Comparison of ENCODE assay signal across 2 cellular contexts in the genomic region with DNA sequence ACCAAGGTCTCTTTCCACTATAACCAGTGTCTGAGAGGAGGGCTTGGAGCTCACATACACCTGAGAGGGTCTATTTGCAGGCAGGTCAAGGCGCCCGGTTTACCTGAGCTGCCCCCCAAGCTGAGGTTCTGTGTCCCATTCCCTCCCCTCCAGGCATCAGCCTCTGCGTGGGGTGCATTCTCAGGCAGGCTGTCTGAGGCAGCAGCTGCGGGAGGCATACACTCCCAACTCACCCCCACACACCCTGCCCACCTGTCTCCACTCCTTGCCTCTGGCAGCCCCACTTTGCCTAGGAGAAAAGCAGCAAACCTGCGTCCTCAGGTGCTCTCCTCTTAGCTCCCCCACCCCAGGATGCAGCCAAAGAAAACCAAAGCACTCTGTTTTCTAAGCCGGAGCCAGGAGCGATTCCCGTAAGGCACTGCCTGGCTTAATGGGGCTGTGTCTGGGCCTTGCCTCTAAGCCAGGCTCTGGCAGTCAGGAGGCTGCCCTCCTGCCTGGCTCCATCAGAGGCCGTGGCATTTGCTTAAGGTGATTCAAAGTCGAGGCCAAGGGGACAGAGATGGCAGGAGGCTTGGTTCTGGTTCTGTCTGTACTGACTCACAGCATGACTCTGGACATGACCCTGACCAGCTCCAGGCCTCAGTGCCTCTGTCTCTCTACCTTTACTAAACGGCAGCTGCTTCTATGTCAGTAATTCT.
A peak's percentile ranks its signal among the peaks of the same experiment; 100 is the strongest.
TF ChIP-seq lines count a peak whose summit lies in the region.

No MANE protein-coding gene starts in this region.

TF ChIP-seq in A549, 52 proteins besides CTCF, POLR2A, EP300 and RAD21 (continued from another document):
- TF ChIP-seq, protein P1, sequence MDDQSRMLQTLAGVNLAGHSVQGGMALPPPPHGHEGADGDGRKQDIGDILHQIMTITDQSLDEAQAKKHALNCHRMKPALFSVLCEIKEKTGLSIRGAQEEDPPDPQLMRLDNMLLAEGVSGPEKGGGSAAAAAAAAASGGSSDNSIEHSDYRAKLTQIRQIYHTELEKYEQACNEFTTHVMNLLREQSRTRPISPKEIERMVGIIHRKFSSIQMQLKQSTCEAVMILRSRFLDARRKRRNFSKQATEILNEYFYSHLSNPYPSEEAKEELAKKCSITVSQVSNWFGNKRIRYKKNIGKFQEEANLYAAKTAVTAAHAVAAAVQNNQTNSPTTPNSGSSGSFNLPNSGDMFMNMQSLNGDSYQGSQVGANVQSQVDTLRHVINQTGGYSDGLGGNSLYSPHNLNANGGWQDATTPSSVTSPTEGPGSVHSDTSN (IDR thresholded peaks at IDR 0.05) = no peak

TF ChIP-seq in HepG2, 621 proteins besides CTCF, POLR2A, EP300 and RAD21 (continued from another document):
- TF ChIP-seq, protein P2, sequence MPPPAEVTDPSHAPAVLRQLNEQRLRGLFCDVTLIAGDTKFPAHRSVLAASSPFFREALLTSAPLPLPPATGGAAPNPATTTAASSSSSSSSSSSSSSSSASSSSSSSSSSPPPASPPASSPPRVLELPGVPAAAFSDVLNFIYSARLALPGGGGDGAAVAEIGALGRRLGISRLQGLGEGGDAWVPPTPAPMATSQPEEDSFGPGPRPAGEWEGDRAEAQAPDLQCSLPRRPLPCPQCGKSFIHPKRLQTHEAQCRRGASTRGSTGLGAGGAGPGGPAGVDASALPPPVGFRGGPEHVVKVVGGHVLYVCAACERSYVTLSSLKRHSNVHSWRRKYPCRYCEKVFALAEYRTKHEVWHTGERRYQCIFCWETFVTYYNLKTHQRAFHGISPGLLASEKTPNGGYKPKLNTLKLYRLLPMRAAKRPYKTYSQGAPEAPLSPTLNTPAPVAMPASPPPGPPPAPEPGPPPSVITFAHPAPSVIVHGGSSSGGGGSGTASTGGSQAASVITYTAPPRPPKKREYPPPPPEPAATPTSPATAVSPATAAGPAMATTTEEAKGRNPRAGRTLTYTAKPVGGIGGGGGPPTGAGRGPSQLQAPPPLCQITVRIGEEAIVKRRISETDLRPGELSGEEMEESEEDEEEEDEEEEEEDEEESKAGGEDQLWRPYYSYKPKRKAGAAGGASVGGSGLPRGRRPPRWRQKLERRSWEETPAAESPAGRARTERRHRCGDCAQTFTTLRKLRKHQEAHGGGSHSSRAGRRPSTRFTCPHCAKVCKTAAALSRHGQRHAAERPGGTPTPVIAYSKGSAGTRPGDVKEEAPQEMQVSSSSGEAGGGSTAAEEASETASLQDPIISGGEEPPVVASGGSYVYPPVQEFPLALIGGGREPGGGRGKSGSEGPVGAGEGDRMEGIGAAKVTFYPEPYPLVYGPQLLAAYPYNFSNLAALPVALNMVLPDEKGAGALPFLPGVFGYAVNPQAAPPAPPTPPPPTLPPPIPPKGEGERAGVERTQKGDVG (CRISPR knock-in tag; IDR thresholded peaks at IDR 0.05; ENCODE audit: borderline replicate concordance) = peak; percentile 67; the same call in 1 of the 2 replicates
- TF ChIP-seq ZNF672 (CRISPR knock-in tag; IDR thresholded peaks at IDR 0.05) (no peak), ERF (CRISPR knock-in tag; IDR thresholded peaks at IDR 0.05) (no peak), SRY (CRISPR knock-in tag; IDR thresholded peaks at IDR 0.05) (peak; percentile 59; the same call in 1 of the 2 replicates), MYNN (CRISPR knock-in tag; IDR thresholded peaks at IDR 0.05; ENCODE audit: low read depth) (no peak), POLR2G (IDR thresholded peaks at IDR 0.05; ENCODE audit: low read depth, low read length) (0 out of 2 replicates have a peak, but pooled peaks have one; percentile 33), NCOA1 (CRISPR knock-in tag; IDR thresholded peaks at IDR 0.05) (no peak), FIP1L1 (IDR thresholded peaks at IDR 0.05; ENCODE audit: borderline replicate concordance, insufficient read depth, low read depth, low read length) (no peak), ZNF781 (CRISPR knock-in tag; IDR thresholded peaks at IDR 0.05; ENCODE audit: borderline replicate concordance, not compliant biosample characterization) (peak; percentile 31), ZNF891 (CRISPR knock-in tag; IDR thresholded peaks at IDR 0.05) (0 out of 2 replicates have a peak, but pooled peaks have one; percentile 53), ZC3H4 (CRISPR knock-in tag; IDR thresholded peaks at IDR 0.05; ENCODE audit: borderline replicate concordance) (0 out of 2 replicates have a peak, but pooled peaks have one; percentile 25), ZNF619 (CRISPR knock-in tag; IDR thresholded peaks at IDR 0.05) (0 out of 2 replicates have a peak, but pooled peaks have one; percentile 72), ZNF768 (CRISPR knock-in tag; IDR thresholded peaks at IDR 0.05) (peak; percentile 17; the same call in 1 of the 2 replicates), ZNF546 (CRISPR knock-in tag; conservative IDR thresholded peaks at IDR 0.05) (no peak), RARA (CRISPR knock-in tag; IDR thresholded peaks at IDR 0.05) (0 out of 2 replicates have a peak, but pooled peaks have one; percentile 9), SRF (IDR thresholded peaks at IDR 0.05; ENCODE audit: low read depth, low read length) (no peak), ZNF75D (CRISPR knock-in tag; IDR thresholded peaks at IDR 0.05; ENCODE audit: borderline replicate concordance) (no peak), ZNF251 (CRISPR knock-in tag; IDR thresholded peaks at IDR 0.05) (no peak)
- TF ChIP-seq, protein P3, sequence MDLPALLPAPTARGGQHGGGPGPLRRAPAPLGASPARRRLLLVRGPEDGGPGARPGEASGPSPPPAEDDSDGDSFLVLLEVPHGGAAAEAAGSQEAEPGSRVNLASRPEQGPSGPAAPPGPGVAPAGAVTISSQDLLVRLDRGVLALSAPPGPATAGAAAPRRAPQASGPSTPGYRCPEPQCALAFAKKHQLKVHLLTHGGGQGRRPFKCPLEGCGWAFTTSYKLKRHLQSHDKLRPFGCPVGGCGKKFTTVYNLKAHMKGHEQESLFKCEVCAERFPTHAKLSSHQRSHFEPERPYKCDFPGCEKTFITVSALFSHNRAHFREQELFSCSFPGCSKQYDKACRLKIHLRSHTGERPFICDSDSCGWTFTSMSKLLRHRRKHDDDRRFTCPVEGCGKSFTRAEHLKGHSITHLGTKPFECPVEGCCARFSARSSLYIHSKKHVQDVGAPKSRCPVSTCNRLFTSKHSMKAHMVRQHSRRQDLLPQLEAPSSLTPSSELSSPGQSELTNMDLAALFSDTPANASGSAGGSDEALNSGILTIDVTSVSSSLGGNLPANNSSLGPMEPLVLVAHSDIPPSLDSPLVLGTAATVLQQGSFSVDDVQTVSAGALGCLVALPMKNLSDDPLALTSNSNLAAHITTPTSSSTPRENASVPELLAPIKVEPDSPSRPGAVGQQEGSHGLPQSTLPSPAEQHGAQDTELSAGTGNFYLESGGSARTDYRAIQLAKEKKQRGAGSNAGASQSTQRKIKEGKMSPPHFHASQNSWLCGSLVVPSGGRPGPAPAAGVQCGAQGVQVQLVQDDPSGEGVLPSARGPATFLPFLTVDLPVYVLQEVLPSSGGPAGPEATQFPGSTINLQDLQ (CRISPR knock-in tag; IDR thresholded peaks at IDR 0.05) = no peak
- TF ChIP-seq, protein P4, sequence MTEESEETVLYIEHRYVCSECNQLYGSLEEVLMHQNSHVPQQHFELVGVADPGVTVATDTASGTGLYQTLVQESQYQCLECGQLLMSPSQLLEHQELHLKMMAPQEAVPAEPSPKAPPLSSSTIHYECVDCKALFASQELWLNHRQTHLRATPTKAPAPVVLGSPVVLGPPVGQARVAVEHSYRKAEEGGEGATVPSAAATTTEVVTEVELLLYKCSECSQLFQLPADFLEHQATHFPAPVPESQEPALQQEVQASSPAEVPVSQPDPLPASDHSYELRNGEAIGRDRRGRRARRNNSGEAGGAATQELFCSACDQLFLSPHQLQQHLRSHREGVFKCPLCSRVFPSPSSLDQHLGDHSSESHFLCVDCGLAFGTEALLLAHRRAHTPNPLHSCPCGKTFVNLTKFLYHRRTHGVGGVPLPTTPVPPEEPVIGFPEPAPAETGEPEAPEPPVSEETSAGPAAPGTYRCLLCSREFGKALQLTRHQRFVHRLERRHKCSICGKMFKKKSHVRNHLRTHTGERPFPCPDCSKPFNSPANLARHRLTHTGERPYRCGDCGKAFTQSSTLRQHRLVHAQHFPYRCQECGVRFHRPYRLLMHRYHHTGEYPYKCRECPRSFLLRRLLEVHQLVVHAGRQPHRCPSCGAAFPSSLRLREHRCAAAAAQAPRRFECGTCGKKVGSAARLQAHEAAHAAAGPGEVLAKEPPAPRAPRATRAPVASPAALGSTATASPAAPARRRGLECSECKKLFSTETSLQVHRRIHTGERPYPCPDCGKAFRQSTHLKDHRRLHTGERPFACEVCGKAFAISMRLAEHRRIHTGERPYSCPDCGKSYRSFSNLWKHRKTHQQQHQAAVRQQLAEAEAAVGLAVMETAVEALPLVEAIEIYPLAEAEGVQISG (CRISPR knock-in tag; IDR thresholded peaks at IDR 0.05) = no peak
- TF ChIP-seq, protein P5, sequence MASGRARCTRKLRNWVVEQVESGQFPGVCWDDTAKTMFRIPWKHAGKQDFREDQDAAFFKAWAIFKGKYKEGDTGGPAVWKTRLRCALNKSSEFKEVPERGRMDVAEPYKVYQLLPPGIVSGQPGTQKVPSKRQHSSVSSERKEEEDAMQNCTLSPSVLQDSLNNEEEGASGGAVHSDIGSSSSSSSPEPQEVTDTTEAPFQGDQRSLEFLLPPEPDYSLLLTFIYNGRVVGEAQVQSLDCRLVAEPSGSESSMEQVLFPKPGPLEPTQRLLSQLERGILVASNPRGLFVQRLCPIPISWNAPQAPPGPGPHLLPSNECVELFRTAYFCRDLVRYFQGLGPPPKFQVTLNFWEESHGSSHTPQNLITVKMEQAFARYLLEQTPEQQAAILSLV (CRISPR knock-in tag; IDR thresholded peaks at IDR 0.05; ENCODE audit: borderline replicate concordance) = peak; percentile 67; the same call in 1 of the 2 replicates
- TF ChIP-seq, protein P6, sequence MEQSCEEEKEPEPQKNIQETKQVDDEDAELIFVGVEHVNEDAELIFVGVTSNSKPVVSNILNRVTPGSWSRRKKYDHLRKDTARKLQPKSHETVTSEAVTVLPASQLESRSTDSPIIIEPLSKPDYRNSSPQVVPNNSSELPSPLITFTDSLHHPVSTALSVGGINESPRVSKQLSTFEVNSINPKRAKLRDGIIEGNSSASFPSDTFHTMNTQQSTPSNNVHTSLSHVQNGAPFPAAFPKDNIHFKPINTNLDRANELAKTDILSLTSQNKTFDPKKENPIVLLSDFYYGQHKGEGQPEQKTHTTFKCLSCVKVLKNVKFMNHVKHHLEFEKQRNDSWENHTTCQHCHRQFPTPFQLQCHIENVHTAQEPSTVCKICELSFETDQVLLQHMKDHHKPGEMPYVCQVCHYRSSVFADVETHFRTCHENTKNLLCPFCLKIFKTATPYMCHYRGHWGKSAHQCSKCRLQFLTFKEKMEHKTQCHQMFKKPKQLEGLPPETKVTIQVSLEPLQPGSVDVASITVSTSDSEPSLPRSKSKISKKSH (CRISPR knock-in tag; IDR thresholded peaks at IDR 0.05; ENCODE audit: borderline replicate concordance) = 0 out of 2 replicates have a peak, but pooled peaks have one; percentile 29
- TF ChIP-seq, protein P7, sequence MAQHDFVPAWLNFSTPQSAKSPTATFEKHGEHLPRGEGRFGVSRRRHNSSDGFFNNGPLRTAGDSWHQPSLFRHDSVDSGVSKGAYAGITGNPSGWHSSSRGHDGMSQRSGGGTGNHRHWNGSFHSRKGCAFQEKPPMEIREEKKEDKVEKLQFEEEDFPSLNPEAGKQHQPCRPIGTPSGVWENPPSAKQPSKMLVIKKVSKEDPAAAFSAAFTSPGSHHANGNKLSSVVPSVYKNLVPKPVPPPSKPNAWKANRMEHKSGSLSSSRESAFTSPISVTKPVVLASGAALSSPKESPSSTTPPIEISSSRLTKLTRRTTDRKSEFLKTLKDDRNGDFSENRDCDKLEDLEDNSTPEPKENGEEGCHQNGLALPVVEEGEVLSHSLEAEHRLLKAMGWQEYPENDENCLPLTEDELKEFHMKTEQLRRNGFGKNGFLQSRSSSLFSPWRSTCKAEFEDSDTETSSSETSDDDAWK (CRISPR knock-in tag; IDR thresholded peaks at IDR 0.05) = no peak
- TF ChIP-seq, protein P8, sequence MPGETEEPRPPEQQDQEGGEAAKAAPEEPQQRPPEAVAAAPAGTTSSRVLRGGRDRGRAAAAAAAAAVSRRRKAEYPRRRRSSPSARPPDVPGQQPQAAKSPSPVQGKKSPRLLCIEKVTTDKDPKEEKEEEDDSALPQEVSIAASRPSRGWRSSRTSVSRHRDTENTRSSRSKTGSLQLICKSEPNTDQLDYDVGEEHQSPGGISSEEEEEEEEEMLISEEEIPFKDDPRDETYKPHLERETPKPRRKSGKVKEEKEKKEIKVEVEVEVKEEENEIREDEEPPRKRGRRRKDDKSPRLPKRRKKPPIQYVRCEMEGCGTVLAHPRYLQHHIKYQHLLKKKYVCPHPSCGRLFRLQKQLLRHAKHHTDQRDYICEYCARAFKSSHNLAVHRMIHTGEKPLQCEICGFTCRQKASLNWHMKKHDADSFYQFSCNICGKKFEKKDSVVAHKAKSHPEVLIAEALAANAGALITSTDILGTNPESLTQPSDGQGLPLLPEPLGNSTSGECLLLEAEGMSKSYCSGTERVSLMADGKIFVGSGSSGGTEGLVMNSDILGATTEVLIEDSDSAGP (CRISPR knock-in tag; IDR thresholded peaks at IDR 0.05; ENCODE audit: borderline replicate concordance) = peak; percentile 41; the same call in 1 of the 2 replicates
